ENCODE assay signal across 11 cellular contexts in genomic region chr12:47823422-47824086, GRCh38. TPM values are rescaled to one million over a fixed set of nuclear protein-coding genes. Genes with fewer than 3 reads are reported as not detected.
A peak's percentile ranks its signal among the peaks of the same experiment; 100 is the strongest.
DNase-seq lines count a peak whose midpoint lies in the region; ATAC-seq and TF ChIP-seq lines count a peak whose summit lies in the region.
"Had no signal": no experiment of that assay in that cellular context is flagged by ENCODE, and none has a peak within 500 bp of the region (broad histone marks: within the 10 kb centered on the region; RNA-seq: fewer than 3 reads in every experiment).

No MANE protein-coding gene starts in this region.

- peaks cover 61% of the 10 kb centered on the region for H3F3A ChIP-seq in PC-9 (ENCODE audit: insufficient read depth, low read depth)

- no peaks in the 10 kb centered on the region for H3K27me3 ChIP-seq in CD4-positive, alpha-beta memory T cell (ENCODE audit: insufficient read depth, low read length)
- no peaks in the 10 kb centered on the region for H3K27me3 ChIP-seq in PC-9 (ENCODE audit: insufficient read depth, low read depth)
- H3K27me3 ChIP-seq in sigmoid colon = no peaks in the 10 kb centered on the region

- H3K9me3 Mint-ChIP-seq in CD4-positive, alpha-beta memory T cell = peaks cover 0 to 2% (median 0%) of the 10 kb centered on the region in 8 donors
- no peaks in the 10 kb centered on the region for H3K9me3 Mint-ChIP-seq in endothelial cell (ENCODE audit: unreplicated experiment)
- no peaks in the 10 kb centered on the region for H3K9me3 Mint-ChIP-seq in Calu3 (ENCODE audit: low read depth, unreplicated experiment)

- peak overlapping the region in 7 of 8 donors; percentile 71 to 88 (median 83) for H3K4me3 Mint-ChIP-seq in CD4-positive, alpha-beta memory T cell
- H3K4me3 Mint-ChIP-seq in endothelial cell (ENCODE audit: unreplicated experiment) (no peak overlapping the region), Calu3 (ENCODE audit: low read depth, unreplicated experiment) (no peak overlapping the region)

- peaks cover 86% of the 10 kb centered on the region for H3K4me1 ChIP-seq in CD4-positive, alpha-beta memory T cell (ENCODE audit: insufficient read depth, low read length)
- H3K4me1 ChIP-seq in PC-9 (replicated peaks; ENCODE audit: insufficient read depth) = peaks cover 81% of the 10 kb centered on the region
- H3K4me1 ChIP-seq in sigmoid colon = peaks cover 2 to 84% (median 80%) of the 10 kb centered on the region in 4 donors

- peak overlapping the region; percentile 53 for H3K27ac ChIP-seq in CD4-positive, alpha-beta memory T cell (ENCODE audit: low read depth, low read length)
- H3K27ac ChIP-seq in PC-9 = peak overlapping the region; percentile 71
- H3K27ac ChIP-seq in sigmoid colon = peak overlapping the region; percentile 98 to 99 (median 99)

- H3K27ac Mint-ChIP-seq in CD4-positive, alpha-beta memory T cell = peak overlapping the region; percentile 93 to 98 (median 96)
- H3K27ac Mint-ChIP-seq in endothelial cell (ENCODE audit: unreplicated experiment) (peak overlapping the region; percentile 61), Calu3 (ENCODE audit: unreplicated experiment) (no peak overlapping the region)

- H3K4me1 Mint-ChIP-seq in CD4-positive, alpha-beta memory T cell = peaks cover 58 to 84% (median 73%) of the 10 kb centered on the region in 4 donors
- H3K4me1 Mint-ChIP-seq in endothelial cell (ENCODE audit: unreplicated experiment) (peaks cover 61% of the 10 kb centered on the region), Calu3 (ENCODE audit: low read depth, unreplicated experiment) (peaks cover 49% of the 10 kb centered on the region)

- no peaks in the 10 kb centered on the region for H3K9me2 ChIP-seq in PC-9 (ENCODE audit: insufficient read depth)

- H3K36me3 Mint-ChIP-seq in CD4-positive, alpha-beta memory T cell = peaks cover 0 to under 1% of the 10 kb centered on the region in 2 donors
- H3K36me3 Mint-ChIP-seq in endothelial cell (ENCODE audit: low read depth, unreplicated experiment) = peaks cover under 1% of the 10 kb centered on the region
- peaks cover 24% of the 10 kb centered on the region for H3K36me3 Mint-ChIP-seq in Calu3 (ENCODE audit: insufficient read depth, unreplicated experiment)

- POLR2A ChIA-PET in CD4-positive, alpha-beta memory T cell (lab: Charles Lee; ENCODE audit: partially characterized antibody) = interaction anchor here (1.9 to 19.2 kb wide), 7 partner anchors 10 to 117 kb away, joined by 4 to 516 read pairs (median 38); partner anchors contain the start of gene RPAP3
- POLR2A ChIA-PET in PC-9 (lab: Charles Lee; ENCODE audit: unreplicated experiment) = no interaction called here

- TF ChIP-seq CTCF in PC-9 (conservative IDR thresholded peaks at IDR 0.05) (no peak), endothelial cell (IDR thresholded peaks at IDR 0.05; ENCODE audit: unreplicated experiment) (no peak), sigmoid colon (IDR thresholded peaks at IDR 0.05) (no peak), Calu3 (IDR thresholded peaks at IDR 0.05; ENCODE audit: unreplicated experiment) (no peak)

- no peak for TF ChIP-seq POLR2A in sigmoid colon (IDR thresholded peaks at IDR 0.05)

- intact Hi-C loops in CD4-positive, alpha-beta memory T cell (cut with micrococcal nuclease) = loop anchor here (1.0 kb wide), 3 partner anchors 10 to 15 kb away; no protein-coding TSS in a partner anchor
- intact Hi-C loops in PC-9 (cut with micrococcal nuclease; ENCODE audit: unreplicated experiment) = loop anchor here (2.0 to 10.0 kb wide), 2 partner anchors 69 to 549 kb away; no protein-coding TSS in a partner anchor
- intact Hi-C loops in sigmoid colon (cut with DNase I) = loop anchor here (10.0 kb wide), 1 partner anchor 739 kb away; no protein-coding TSS in a partner anchor
- intact Hi-C loops in Calu3 (cut with micrococcal nuclease; ENCODE audit: unreplicated experiment) = no loop called here

- no peaks in the 10 kb centered on the region; the same call in 1 of the 2 replicates for H4K20me1 ChIP-seq in PC-9 (ENCODE audit: insufficient read depth)

- 91 to 96% methylated on average over 5 of the region's 5 CpGs for WGBS in sigmoid colon, 2 donors

- no TSS peak for BruUV-seq in PC-9 (replicated peaks; lab: Mats Ljungman, UMichigan)
- no TSS peak for BruUV-seq in Calu3 (replicated peaks; lab: Mats Ljungman, UMichigan)

- H3K36me3 ChIP-seq in CD4-positive, alpha-beta memory T cell (ENCODE audit: insufficient read depth, low read length) = no peaks in the 10 kb centered on the region
- H3K36me3 ChIP-seq in PC-9 (ENCODE audit: low read depth) = no peaks in the 10 kb centered on the region
- no peaks in the 10 kb centered on the region for H3K36me3 ChIP-seq in sigmoid colon

- no peak for TF ChIP-seq EP300 in sigmoid colon (IDR thresholded peaks at IDR 0.05)

- no peak overlapping the region for H3K4me3 ChIP-seq in CD4-positive, alpha-beta memory T cell (ENCODE audit: low read length in 2 of 2)
- H3K4me3 ChIP-seq in PC-9 (no peak overlapping the region), sigmoid colon (no peak overlapping the region)

- no peak overlapping the region for H2AFZ ChIP-seq in PC-9

- CTCF ChIA-PET in CD4-positive, alpha-beta memory T cell (lab: Charles Lee; ENCODE audit: partially characterized antibody) = interaction anchor here (0.7 to 22.4 kb wide), 7 partner anchors 9 to 56 kb away, joined by 3 to 568 read pairs (median 12); no protein-coding TSS in a partner anchor
- CTCF ChIA-PET in PC-9 (lab: Charles Lee) (no interaction called here), Calu3 (lab: Charles Lee) (no interaction called here)

- H3K79me2 ChIP-seq in PC-9 (ENCODE audit: low read depth) = peaks cover 12% of the 10 kb centered on the region

- no peak for DNase-seq in CD4-positive, alpha-beta memory T cell
- no peak for DNase-seq in PC-9
- no peak for DNase-seq in endothelial cell (ENCODE audit: low spot score)
- no peak for DNase-seq in sigmoid colon
- DNase-seq in NCI-H69 (lab: John Stamatoyannopoulos, UW) = no peak
- DNase-seq in Calu3 = no peak
- DNase-seq: hippocampal formation, NCI-H2227 treated with DMSO at 0.1 percent for 48 hours, substantia nigra had no signal

- no peaks in the 10 kb centered on the region for H3K9me3 ChIP-seq in CD4-positive, alpha-beta memory T cell (ENCODE audit: control insufficient read depth in 1 of 2, low read length in 2 of 2)
- H3K9me3 ChIP-seq in PC-9 (ENCODE audit: insufficient read depth, low read depth) (no peaks in the 10 kb centered on the region), sigmoid colon (no peaks in the 10 kb centered on the region)

- ATAC-seq in GM19455 (IDR thresholded peaks at IDR 0.05; ENCODE audit: unreplicated experiment) = no peak
- no peak for ATAC-seq in HG03045 (IDR thresholded peaks at IDR 0.05; ENCODE audit: unreplicated experiment)

- H3K4me2 ChIP-seq in PC-9 = peak overlapping the region; percentile 45; the same call in 1 of the 2 replicates

- H3K27me3 Mint-ChIP-seq in CD4-positive, alpha-beta memory T cell = no peaks in the 10 kb centered on the region
- peaks cover 29% of the 10 kb centered on the region for H3K27me3 Mint-ChIP-seq in endothelial cell (ENCODE audit: unreplicated experiment)
- H3K27me3 Mint-ChIP-seq in Calu3 (ENCODE audit: unreplicated experiment) = no peaks in the 10 kb centered on the region

RNA-seq across cellular contexts. Expression of gene HDAC7, which starts 3.9 kb away (rescaled TPM):
- total RNA-seq in CD4-positive, alpha-beta memory T cell = 100 to 1,000 TPM; 139 to 142 TPM
- polyA plus RNA-seq in CD4-positive, alpha-beta memory T cell = 10 to 100 TPM in 1 of 2 donors, 1 to 10 TPM in 1; 7.9 to 26.8 TPM
- total RNA-seq in PC-9 (2021) (106 and 114 TPM in 2 replicates), endothelial cell (ENCODE audit: unreplicated experiment) (387 TPM), sigmoid colon (10 to 100 TPM; 45.3 to 79.2 (median 53.1) TPM), Calu3 (2022) (41.8 and 44.0 TPM in 2 replicates)
- 10 to 100 TPM in 2 of 3 donors, 1 to 10 TPM in 1; 6.5 to 44.8 (median 16.8) TPM for polyA plus RNA-seq in sigmoid colon

RNA-seq across cellular contexts. Expression of gene SLC48A1, which starts 50.5 kb away (rescaled TPM):
- total RNA-seq in CD4-positive, alpha-beta memory T cell = 10 to 100 TPM; 12.1 to 12.3 TPM
- polyA plus RNA-seq in CD4-positive, alpha-beta memory T cell = 1 to 10 TPM; 8.7 to 9.0 TPM
- total RNA-seq in PC-9 (2021) = 76.4 and 108 TPM in 2 replicates
- total RNA-seq in endothelial cell (ENCODE audit: unreplicated experiment) = 65.5 TPM
- total RNA-seq in sigmoid colon = 10 to 100 TPM; 30.3 to 46.6 (median 32.2) TPM
- polyA plus RNA-seq in sigmoid colon = 10 to 100 TPM in 2 of 3 donors, 1 to 10 TPM in 1; 6.9 to 14.2 (median 12.0) TPM
- total RNA-seq in Calu3 (2022) = 17.0 and 17.2 TPM in 2 replicates

Comparison
In these comparisons a context has a peak if more than half of its experiments do, and no peak if none do; other contexts are left out.
1. H3K4me3 Mint-ChIP-seq: peak in CD4-positive, alpha-beta memory T cell (7 of 8); none in endothelial cell (single experiment) and Calu3 (single experiment).
2. Peak in every context shown above with its lines, with median percentiles within 50 percentile points of each other: H3K27ac ChIP-seq.